8 cellular contexts compared by ENCODE assay signal in genomic region chr19:11505504-11506100, GRCh38. TPM values are rescaled to one million over a fixed set of nuclear protein-coding genes. Genes with fewer than 3 reads are reported as not detected.
DNase-seq lines count a peak whose midpoint lies in the region; ATAC-seq, FAIRE-seq and TF ChIP-seq lines count a peak whose summit lies in the region.

TSS of gene ZNF653 (minus strand) at chr19:11505839. CDS start at chr19:11505786, 53 bp downstream.

- no peaks in the 10 kb centered on the region for H3K9me3 ChIP-seq in K562 (replicated peaks; ENCODE audit: control insufficient read depth, insufficient read depth, low read depth, low read length)

- peak within 1 kb of the TSS; percentile 84 for H3K27ac ChIP-seq in K562 (ENCODE audit: extremely low read depth, low read depth, low read length)

- intact Hi-C loops in K562 (cut with micrococcal nuclease) = no loop called here

- ATAC-seq in GM18520 (IDR thresholded peaks at IDR 0.05; ENCODE audit: unreplicated experiment) (peak; percentile 35), HG03060 (IDR thresholded peaks at IDR 0.05; ENCODE audit: low read depth, unreplicated experiment) (peak; percentile 27), K562 (peak; percentile 81)

- FAIRE-seq in TTC549 (lab: Jason Lieb, UNC) = peak; percentile 25
- peak; percentile 95 for FAIRE-seq in K562 (lab: Jason Lieb, UNC)

- no peaks in the 10 kb centered on the region for H3K9me1 ChIP-seq in K562 (ENCODE audit: control insufficient read depth, insufficient read depth, low read length)

- CTCF ChIA-PET in K562 (lab: Yijun Ruan, JAX; ENCODE audit: low intra/inter-chr PET ratio) = no interaction called here

- WGBS in K562 (ENCODE audit: insufficient coverage, low coverage, missing lambda C conversion rate) = under 1% methylated on average over 45 of the region's 65 CpGs

- 0 out of 3 replicates have a peak, but pooled peaks cover 3% of the 10 kb centered on the region for H3K79me2 ChIP-seq in K562 (ENCODE audit: control insufficient read depth, insufficient read depth, low read length)

- no peak for TF ChIP-seq CTCF in K562 (IDR thresholded peaks at IDR 0.05 in 2 of 3, conservative IDR thresholded peaks at IDR 0.05 in 1 of 3; ENCODE audit: insufficient read depth in 2 of 3, low read depth in 1 of 3, low read length in 3 of 3)

- in situ Hi-C loops in K562 (cut with MboI) = no loop called here

- peak within 1 kb of the TSS; percentile 82 for H3K4me2 ChIP-seq in K562 (ENCODE audit: insufficient read depth, low read length)

- H3K36me3 ChIP-seq in K562 (ENCODE audit: control insufficient read depth, insufficient read depth, low read length) = peaks cover 14% of the 10 kb centered on the region; the same call in 1 of the 3 replicates

- POLR2A ChIA-PET in K562 (lab: Yijun Ruan, JAX) = interaction anchor here (0.6 to 2.1 kb wide), 4 partner anchors 11 to 191 kb away, joined by 3 to 7 read pairs (median 3); no protein-coding TSS in a partner anchor

- no peak; the same call in 1 of the 2 replicates for TF ChIP-seq EP300 in K562 (IDR thresholded peaks at IDR 0.05; ENCODE audit: low read length)

- no peaks in the 10 kb centered on the region for H4K20me1 ChIP-seq in K562 (replicated peaks; ENCODE audit: control insufficient read depth, insufficient read depth, low read length)

- H2AFZ ChIP-seq in K562 (ENCODE audit: low read depth, low read length) = peak within 1 kb of the TSS; percentile 78

- no peaks in the 10 kb centered on the region for H3K27me3 ChIP-seq in K562 (ENCODE audit: control insufficient read depth in 2 of 2, insufficient read depth in 2 of 2, low read length in 2 of 2)

- peak; percentile 93 for DNase-seq in 8988T
- peak; percentile 92 for DNase-seq in NCI-H2107 (lab: John Stamatoyannopoulos, UW)
- peak; percentile 93 to 98 (median 96) for DNase-seq in K562 (ENCODE audit: extremely low read depth in 1 of 4, low spot score in 3 of 4)
- peak; percentile 68 for DNase-seq in skeletal muscle cell (ENCODE audit: low read depth)

- no peak for TF ChIP-seq RAD21 in K562 (CRISPR knock-in tag; conservative IDR thresholded peaks at IDR 0.05 in 1 of 2, IDR thresholded peaks at IDR 0.05 in 1 of 2)

- peak; percentile 72 for TF ChIP-seq POLR2A in K562 (conservative IDR thresholded peaks at IDR 0.05)

- TSS peak; percentile 44 for BruUV-seq in K562 (replicated peaks; lab: Mats Ljungman, UMichigan)

- H3K4me1 ChIP-seq in K562 (replicated peaks in 1 of 2; ENCODE audit: control insufficient read depth in 2 of 2, insufficient read depth in 2 of 2, low read length in 2 of 2) = peaks cover 7 to 33% of the 10 kb centered on the region in 2 experiments; a peak in 4 of 5 replicates

- H3K4me3 ChIP-seq in K562 (peak within 1 kb of the TSS; percentile 77), iPS-11a (ENCODE audit: low read depth, low read length) (peak within 1 kb of the TSS; percentile 70), skeletal muscle cell (ENCODE audit: low read depth, low read length) (peak within 1 kb of the TSS; percentile 73)

- H3K9ac ChIP-seq in K562 (ENCODE audit: insufficient read depth in 1 of 2, low read depth in 2 of 2, low read length in 2 of 2) = peak within 1 kb of the TSS; percentile 64 to 91

TF ChIP-seq in K562, 482 proteins besides CTCF, POLR2A, EP300 and RAD21 (continues in another document):
- TF ChIP-seq ARID4B (CRISPR knock-in tag; IDR thresholded peaks at IDR 0.05) (peak; percentile 18; the same call in 1 of the 2 replicates), PML (IDR thresholded peaks at IDR 0.05; ENCODE audit: low read length) (0 out of 2 replicates have a peak, but pooled peaks have one; percentile 13), POLR2B (IDR thresholded peaks at IDR 0.05; ENCODE audit: low read depth, partially characterized antibody) (peak; percentile 69), RERE (CRISPR knock-in tag; IDR thresholded peaks at IDR 0.05; ENCODE audit: borderline replicate concordance) (no peak), KLF13 (tag; IDR thresholded peaks at IDR 0.05; ENCODE audit: borderline replicate concordance, low read depth) (no peak), RBFOX2 (IDR thresholded peaks at IDR 0.05; ENCODE audit: low read depth, low read length) (peak; percentile 67), ZNF76 (CRISPR knock-in tag; IDR thresholded peaks at IDR 0.05; ENCODE audit: borderline replicate concordance) (no peak)

RNA-seq across cellular contexts. Expression of gene ZNF653, which starts in this region (rescaled TPM):
- total RNA-seq in K562 (2011; cell fraction: chromatin; rRNA removed; ENCODE audit: low replicate concordance) = 12.5 and 24.0 TPM in 2 replicates
- 22.4 and 24.2 TPM in 2 replicates for total RNA-seq in K562 (2011; cell fraction: nucleolus; rRNA removed)
- 15.0 and 19.7 TPM in 2 replicates for total RNA-seq in K562 (2011; cell fraction: nucleoplasm; rRNA removed)
- total RNA-seq in K562 (2014; rRNA removed) (3.9 and 7.1 TPM in 2 replicates), K562 (2014; rRNA removed; fragmentation: Illumina TruSeq; extraction: Trizol) (1.4 and 1.6 TPM in 2 replicates), K562 (2015; rRNA removed; fragmentation: Illumina TruSeq; extraction: Trizol) (2.9 and 3.8 TPM in 2 replicates), K562 (2021) (5.6 and 8.0 TPM in 2 replicates)
- polyA plus RNA-seq in K562 (2011; rRNA removed) (7.0 and 7.8 TPM in 2 replicates), K562 (2014; fragmentation: Illumina TruSeq; extraction: Trizol) (4.2 and 5.6 TPM in 2 replicates), K562 (2014; fragmentation: Nextera tagmentation; extraction: Ambion mirVana) (not detected), K562 (2014; rRNA removed) (5.3 and 7.3 TPM in 2 replicates)
- polyA plus RNA-seq in K562 (2011; cell fraction: cytosol; rRNA removed) = 7.3 and 15.5 TPM in 2 replicates
- polyA plus RNA-seq in K562 (2011; cell fraction: nucleus; rRNA removed) = 18.3 and 23.6 TPM in 2 replicates
- polyA plus RNA-seq in K562 (2012) = 5.4 and 6.6 TPM in 2 replicates
- polyA minus RNA-seq in K562 (2011; rRNA and poly(A)+ RNA removed) = 2.4 and 4.9 TPM in 2 replicates
- 3.6 and 4.3 TPM in 2 replicates for polyA minus RNA-seq in K562 (2011; cell fraction: cytosol; rRNA and poly(A)+ RNA removed)
- 4.3 and 5.6 TPM in 2 replicates for polyA minus RNA-seq in K562 (2011; cell fraction: nucleus; rRNA and poly(A)+ RNA removed)

Comparison
In these comparisons a context has a peak if more than half of its experiments do, and no peak if none do; other contexts are left out.
1. Peak in every context shown above with its lines: DNase-seq, ATAC-seq, H3K4me3 ChIP-seq and H3K27ac ChIP-seq.
2. ATAC-seq: peak in every context shown above with its lines; median percentile 81 in K562; 35 in GM18520; 27 in HG03060.